Comparison of ENCODE assay signal across 8 cellular contexts in the genomic region with DNA sequence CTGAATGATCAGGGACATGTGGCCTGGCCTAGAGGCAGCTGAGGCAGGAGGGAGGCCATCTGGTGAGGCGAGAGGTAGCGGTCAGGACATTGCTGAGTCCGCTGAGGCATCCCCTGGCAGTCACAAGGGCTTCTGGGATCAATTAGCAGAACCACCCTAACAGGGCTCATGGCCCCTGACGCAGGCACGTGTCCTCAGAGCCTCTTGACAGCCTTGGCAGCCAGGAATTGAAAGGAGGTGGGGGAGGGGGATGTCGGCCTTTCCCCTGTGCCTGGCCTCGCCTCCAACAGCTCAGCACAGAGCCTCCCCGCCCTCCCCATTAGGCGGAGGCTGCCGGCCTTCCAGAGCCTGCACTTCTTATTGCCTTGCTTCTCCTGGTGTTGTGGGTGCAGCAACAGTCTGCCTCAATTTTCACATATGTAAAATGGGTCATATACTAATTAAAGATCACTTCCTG. TPM values are rescaled to one million over a fixed set of nuclear protein-coding genes. Genes with fewer than 3 reads are reported as not detected.
DNase-seq lines count a peak whose midpoint lies in the region; ATAC-seq lines count a peak whose summit lies in the region.

No MANE protein-coding gene starts in this region.

- DNase-seq in DMS 273 (lab: John Stamatoyannopoulos, UW; ENCODE audit: unreplicated experiment) (peak; percentile 66), NCI-H2196 treated with DMSO at 0.1 percent for 48 hours (lab: John Stamatoyannopoulos, UW; ENCODE audit: unreplicated experiment) (peak; percentile 41), epidermal melanocyte (ENCODE audit: insufficient read length, low spot score) (peak; percentile 88), myocyte (ENCODE audit: low read depth) (peak; percentile 9)

- no peak for ATAC-seq in GM18873 (IDR thresholded peaks at IDR 0.05; ENCODE audit: low FRiP score, unreplicated experiment)
- no peak for ATAC-seq in HG03108 (IDR thresholded peaks at IDR 0.05; ENCODE audit: unreplicated experiment)
- no peak for ATAC-seq in HG03432 (IDR thresholded peaks at IDR 0.05; ENCODE audit: unreplicated experiment)
- no peak for ATAC-seq in GM21381 (IDR thresholded peaks at IDR 0.05; ENCODE audit: unreplicated experiment)

RNA-seq across cellular contexts. Expression of gene NFAM1, which starts 55.5 kb away (rescaled TPM):
- not detected in 2 replicates for total RNA-seq in myocyte
- not detected for polyA plus RNA-seq in myocyte (2012)

Comparison
In these comparisons a context has a peak if more than half of its experiments do, and no peak if none do; other contexts are left out.
1. DNase-seq: peak in every context shown above with its lines; median percentile 88 in epidermal melanocyte; 66 in DMS 273; 41 in NCI-H2196 treated with DMSO at 0.1 percent for 48 hours; 9 in myocyte.